ENCODE assay signal across 2 cellular contexts in the genomic region with DNA sequence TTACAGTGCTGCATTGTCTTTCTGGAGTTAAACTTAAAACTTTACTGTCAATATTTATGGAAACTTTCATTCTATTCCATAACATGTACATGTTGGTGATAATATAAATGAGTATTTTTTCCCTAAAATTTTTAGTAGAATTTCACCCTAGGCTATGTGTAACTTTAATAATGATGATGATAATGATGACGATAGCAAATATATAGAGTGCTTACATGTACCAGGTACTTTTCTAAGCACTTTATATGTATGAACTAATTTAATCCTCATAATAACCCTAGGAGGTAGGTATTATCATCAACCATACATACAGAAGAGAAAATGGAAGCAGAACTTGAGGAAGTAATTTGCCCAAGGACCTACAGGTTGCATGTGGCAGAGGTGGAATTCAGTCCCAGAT.
TF ChIP-seq lines count a peak whose summit lies in the region.

No MANE protein-coding gene starts in this region.

TF ChIP-seq in HepG2, 621 proteins besides CTCF, POLR2A, EP300 and RAD21 (continued from another document):
- TF ChIP-seq MAFF (IDR thresholded peaks at IDR 0.05; ENCODE audit: low read depth, low read length) (peak; percentile 52; the same call in 1 of the 2 replicates), ZNF7 (CRISPR knock-in tag; IDR thresholded peaks at IDR 0.05) (no peak)

TF ChIP-seq in K562, 482 proteins besides CTCF, POLR2A, EP300 and RAD21 (continued from another document):
- TF ChIP-seq MTF1 (CRISPR knock-in tag; IDR thresholded peaks at IDR 0.05; ENCODE audit: borderline replicate concordance), result no peak
- TF ChIP-seq, protein P1, sequence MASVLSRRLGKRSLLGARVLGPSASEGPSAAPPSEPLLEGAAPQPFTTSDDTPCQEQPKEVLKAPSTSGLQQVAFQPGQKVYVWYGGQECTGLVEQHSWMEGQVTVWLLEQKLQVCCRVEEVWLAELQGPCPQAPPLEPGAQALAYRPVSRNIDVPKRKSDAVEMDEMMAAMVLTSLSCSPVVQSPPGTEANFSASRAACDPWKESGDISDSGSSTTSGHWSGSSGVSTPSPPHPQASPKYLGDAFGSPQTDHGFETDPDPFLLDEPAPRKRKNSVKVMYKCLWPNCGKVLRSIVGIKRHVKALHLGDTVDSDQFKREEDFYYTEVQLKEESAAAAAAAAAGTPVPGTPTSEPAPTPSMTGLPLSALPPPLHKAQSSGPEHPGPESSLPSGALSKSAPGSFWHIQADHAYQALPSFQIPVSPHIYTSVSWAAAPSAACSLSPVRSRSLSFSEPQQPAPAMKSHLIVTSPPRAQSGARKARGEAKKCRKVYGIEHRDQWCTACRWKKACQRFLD (CRISPR knock-in tag; IDR thresholded peaks at IDR 0.05), result no peak
